ENCODE assay signal across 18 cellular contexts in the genomic region with DNA sequence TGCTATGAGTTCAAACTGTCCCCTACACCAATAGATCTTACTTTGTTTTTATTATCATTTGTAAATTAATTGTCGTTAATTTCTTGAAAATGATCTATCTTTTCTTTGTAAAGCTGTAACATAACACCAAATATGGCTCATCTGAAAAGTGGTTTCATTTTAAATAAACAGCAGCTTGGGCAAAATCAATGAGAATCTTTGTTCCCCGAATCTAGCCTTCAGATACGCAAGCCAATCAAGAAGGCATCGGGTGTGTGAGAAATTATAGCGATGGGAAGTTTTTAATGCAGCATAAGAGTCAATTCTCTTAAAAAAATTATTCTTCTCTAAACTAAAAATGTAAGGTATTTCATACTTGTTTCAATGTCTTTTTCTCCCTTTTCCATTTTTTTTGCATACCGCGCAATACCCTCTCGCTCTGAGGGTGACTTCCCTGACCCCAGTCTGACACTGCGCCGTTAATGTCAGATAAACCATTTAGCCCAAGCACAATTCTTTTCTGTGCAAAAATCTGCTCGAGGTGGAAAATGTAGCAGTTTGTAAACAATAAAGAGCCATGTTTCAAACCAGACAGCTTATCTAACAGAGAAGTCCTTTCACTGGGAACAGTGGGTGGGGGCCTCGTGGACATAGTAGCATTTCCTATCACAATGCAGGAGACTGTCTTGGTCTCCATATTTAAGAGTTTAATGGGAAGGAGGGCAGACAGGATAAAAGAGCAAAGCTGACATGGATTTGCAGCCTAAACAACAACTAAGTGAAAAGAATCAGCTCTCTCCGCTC.
A peak's percentile ranks its signal among the peaks of the same experiment; 100 is the strongest.
DNase-seq lines count a peak whose midpoint lies in the region; ATAC-seq and TF ChIP-seq lines count a peak whose summit lies in the region.
"Had no signal": no experiment of that assay in that cellular context is flagged by ENCODE, and none has a peak within 500 bp of the region (broad histone marks: within the 10 kb centered on the region; RNA-seq: fewer than 3 reads in every experiment).

No MANE protein-coding gene starts in this region.

- H3K36me3 ChIP-seq in Karpas-422 (ENCODE audit: insufficient read depth, low read length) = peaks cover 26% of the 10 kb centered on the region
- H3K36me3 ChIP-seq: prostate gland had no signal

- ATAC-seq in WTC11 (peak; percentile 22; the same call in 1 of the 2 replicates), sciatic nerve (peak; percentile 45), HG02885 (IDR thresholded peaks at IDR 0.05; ENCODE audit: poor library complexity, unreplicated experiment) (no peak)
- ATAC-seq: left cardiac atrium had no signal

- no peak overlapping the region for H3K4me3 ChIP-seq in Karpas-422 (ENCODE audit: low read length)
- no peak overlapping the region for H3K4me3 ChIP-seq in lower leg skin (ENCODE audit: low read depth, poor library complexity, severe bottlenecking)
- H3K4me3 ChIP-seq: esophagus squamous epithelium, hepatocyte, prostate gland had no signal

- no peak overlapping the region for H2AFZ ChIP-seq in Karpas-422 (ENCODE audit: low read length)
- H2AFZ ChIP-seq: hepatocyte had no signal

- POLR2A ChIA-PET in WTC11 (lab: Charles Lee) (interaction anchor here (0.6 kb wide), 1 partner anchor 61 kb away, joined by 4 read pairs; no protein-coding TSS in a partner anchor), GM10248 (lab: Yijun Ruan, JAX) (no interaction called here)

- H3K9me3 ChIP-seq in Karpas-422 (ENCODE audit: low read length) = no peaks in the 10 kb centered on the region
- H3K9me3 ChIP-seq: esophagus squamous epithelium, prostate gland had no signal

- peaks cover 75% of the 10 kb centered on the region for H3K4me1 Mint-ChIP-seq in WTC11

- no peak overlapping the region for H3K4me3 Mint-ChIP-seq in WTC11
- H3K4me3 Mint-ChIP-seq: dendritic cell treated with granulocyte-macrophage colony-stimulating factor and Interleukin-4, amounts not matched to agents 40 ng/mL and 50 ng/mL, for 4 days had no signal

- H3K27ac ChIP-seq in Karpas-422 (ENCODE audit: low read length) = peak overlapping the region; percentile 95
- peak overlapping the region; percentile 84 for H3K27ac ChIP-seq in layer of hippocampus (ENCODE audit: low read depth, low read length)
- H3K27ac ChIP-seq: esophagus squamous epithelium, hepatocyte, prostate gland had no signal

- no peak overlapping the region for H3K4me2 ChIP-seq in Karpas-422 (ENCODE audit: low read depth, low read length, poor library complexity, severe bottlenecking)
- H3K4me2 ChIP-seq: hepatocyte had no signal

- no peak for TF ChIP-seq CTCF in WTC11 (IDR thresholded peaks at IDR 0.05)
- TF ChIP-seq CTCF in lower leg skin (IDR thresholded peaks at IDR 0.05) = no peak
- TF ChIP-seq CTCF in GM10248 (IDR thresholded peaks at IDR 0.05; ENCODE audit: control extremely low read depth, extremely low read depth, low read depth, missing control alignments) = no peak

- intact Hi-C loops in sciatic nerve (cut with DNase I) = no loop called here
- intact Hi-C loops in lower leg skin (cut with DNase I; ENCODE audit: low total_unique reads) = no loop called here

- peaks cover 4% of the 10 kb centered on the region; the same call in 1 of the 2 replicates for H3K36me3 Mint-ChIP-seq in WTC11

- CTCF ChIA-PET in WTC11 (lab: Charles Lee) = no interaction called here
- CTCF ChIA-PET in GM10248 (lab: Yijun Ruan, JAX) = no interaction called here

- H3K27me3 ChIP-seq in Karpas-422 (ENCODE audit: low read length) = no peaks in the 10 kb centered on the region
- H3K27me3 ChIP-seq in layer of hippocampus (ENCODE audit: control insufficient read depth, insufficient read depth, low read length) = no peaks in the 10 kb centered on the region
- H3K27me3 ChIP-seq: esophagus squamous epithelium, hepatocyte had no signal

- H3K9me2 ChIP-seq in Karpas-422 (replicated peaks; ENCODE audit: insufficient read depth, low read length) = no peaks in the 10 kb centered on the region

- no peaks in the 10 kb centered on the region for H3K9me3 Mint-ChIP-seq in WTC11
- H3K9me3 Mint-ChIP-seq: dendritic cell treated with granulocyte-macrophage colony-stimulating factor and Interleukin-4, amounts not matched to agents 40 ng/mL and 50 ng/mL, for 4 days had no signal

- H4K20me1 ChIP-seq in Karpas-422 (ENCODE audit: insufficient read depth, low read depth, low read length) = no peaks in the 10 kb centered on the region

- peaks cover 74% of the 10 kb centered on the region for H3K4me1 ChIP-seq in Karpas-422 (ENCODE audit: low read length)
- H3K4me1 ChIP-seq: prostate gland had no signal

- no peaks in the 10 kb centered on the region for H3K27me3 Mint-ChIP-seq in WTC11 (ENCODE audit: low read depth)
- H3K27me3 Mint-ChIP-seq: dendritic cell treated with granulocyte-macrophage colony-stimulating factor and Interleukin-4, amounts not matched to agents 40 ng/mL and 50 ng/mL, for 4 days had no signal

- no peak overlapping the region for H3K9ac ChIP-seq in Karpas-422 (ENCODE audit: low read length)

- WGBS in lower leg skin, 2 donors = 84 to 86% methylated on average over 13 of the region's 13 CpGs

- H3K27ac Mint-ChIP-seq in WTC11 = peak overlapping the region; percentile 37; the same call in 1 of the 2 replicates
- H3K27ac Mint-ChIP-seq: dendritic cell treated with granulocyte-macrophage colony-stimulating factor and Interleukin-4, amounts not matched to agents 40 ng/mL and 50 ng/mL, for 4 days had no signal

- H3K79me2 ChIP-seq in Karpas-422 (ENCODE audit: low read length) = peaks cover 96% of the 10 kb centered on the region

- DNase-seq in Karpas-422 (no peak), WTC11 (ENCODE audit: low spot score) (no peak), sciatic nerve (ENCODE audit: low spot score) (no peak), lower leg skin (ENCODE audit: low spot score in 2 of 2) (no peak), GM10248 (ENCODE audit: extremely low spot score) (no peak), iPS-NIHi7 (ENCODE audit: extremely low spot score) (no peak)
- DNase-seq: activated CD4-positive, alpha-beta T cell treated with anti-CD3 and anti-CD28 coated beads for 48 hours; aorta; COR-L47; esophagus squamous epithelium; left cardiac atrium; NCI-H1436 treated with DMSO at 0.1 percent for 48 hours; stimulated activated naive CD4-positive, alpha-beta T cell treated with Interleukin-2 at 50 U/mL for 16 hours had no signal

- TF ChIP-seq POLR2A in lower leg skin (IDR thresholded peaks at IDR 0.05) = no peak

TF ChIP-seq in WTC11, 78 proteins besides CTCF, POLR2A, EP300 and RAD21:
- TF ChIP-seq ZNF121 (CRISPR knock-in tag; IDR thresholded peaks at IDR 0.05) (no peak), ZNF138 (CRISPR knock-in tag; conservative IDR thresholded peaks at IDR 0.05) (no peak), NFATC4 (CRISPR knock-in tag; IDR thresholded peaks at IDR 0.05) (no peak)
- TF ChIP-seq, protein P1, sequence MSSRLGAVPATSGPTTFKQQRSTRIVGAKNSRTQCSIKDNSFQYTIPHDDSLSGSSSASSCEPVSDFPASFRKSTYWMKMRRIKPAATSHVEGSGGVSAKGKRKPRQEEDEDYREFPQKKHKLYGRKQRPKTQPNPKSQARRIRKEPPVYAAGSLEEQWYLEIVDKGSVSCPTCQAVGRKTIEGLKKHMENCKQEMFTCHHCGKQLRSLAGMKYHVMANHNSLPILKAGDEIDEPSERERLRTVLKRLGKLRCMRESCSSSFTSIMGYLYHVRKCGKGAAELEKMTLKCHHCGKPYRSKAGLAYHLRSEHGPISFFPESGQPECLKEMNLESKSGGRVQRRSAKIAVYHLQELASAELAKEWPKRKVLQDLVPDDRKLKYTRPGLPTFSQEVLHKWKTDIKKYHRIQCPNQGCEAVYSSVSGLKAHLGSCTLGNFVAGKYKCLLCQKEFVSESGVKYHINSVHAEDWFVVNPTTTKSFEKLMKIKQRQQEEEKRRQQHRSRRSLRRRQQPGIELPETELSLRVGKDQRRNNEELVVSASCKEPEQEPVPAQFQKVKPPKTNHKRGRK (CRISPR knock-in tag; IDR thresholded peaks at IDR 0.05; ENCODE audit: borderline replicate concordance) = no peak
- TF ChIP-seq, protein P2, sequence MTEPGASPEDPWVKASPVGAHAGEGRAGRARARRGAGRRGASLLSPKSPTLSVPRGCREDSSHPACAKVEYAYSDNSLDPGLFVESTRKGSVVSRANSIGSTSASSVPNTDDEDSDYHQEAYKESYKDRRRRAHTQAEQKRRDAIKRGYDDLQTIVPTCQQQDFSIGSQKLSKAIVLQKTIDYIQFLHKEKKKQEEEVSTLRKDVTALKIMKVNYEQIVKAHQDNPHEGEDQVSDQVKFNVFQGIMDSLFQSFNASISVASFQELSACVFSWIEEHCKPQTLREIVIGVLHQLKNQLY (CRISPR knock-in tag; IDR thresholded peaks at IDR 0.05) = no peak
